ENCODE assay signal across 13 cellular contexts in genomic region chr7:47473499-47474210, GRCh38.
DNase-seq lines count a peak whose midpoint lies in the region; ATAC-seq and TF ChIP-seq lines count a peak whose summit lies in the region.
"Had no signal": no experiment of that assay in that cellular context is flagged by ENCODE, and none has a peak within 500 bp of the region (broad histone marks: within the 10 kb centered on the region; RNA-seq: fewer than 3 reads in every experiment).

No MANE protein-coding gene starts in this region.

- H3K27ac ChIP-seq in left ventricle myocardium inferior (replicated peaks) (peak overlapping the region; percentile 94), skeletal muscle tissue (ENCODE audit: low read depth, low read length) (peak overlapping the region; percentile 87), uterus (peak overlapping the region in 1 of 2 donors; percentile 75)

- H3K4me3 ChIP-seq in left ventricle myocardium inferior (no peak overlapping the region), skeletal muscle tissue (ENCODE audit: low read length in 3 of 3) (no peak overlapping the region), uterus (no peak overlapping the region)

- H3K9me3 ChIP-seq in left ventricle myocardium inferior (replicated peaks): no peaks in the 10 kb centered on the region
- no peaks in the 10 kb centered on the region for H3K9me3 ChIP-seq in skeletal muscle tissue (ENCODE audit: control insufficient read depth in 3 of 3, low read length in 3 of 3)
- H3K9me3 ChIP-seq in uterus: no peaks in the 10 kb centered on the region

- peaks cover 43% of the 10 kb centered on the region for H3K4me1 ChIP-seq in left ventricle myocardium inferior
- H3K4me1 ChIP-seq in skeletal muscle tissue (ENCODE audit: control insufficient read depth in 3 of 3, insufficient read depth in 3 of 3, low read length in 3 of 3): peaks cover 16 to 57% (median 51%) of the 10 kb centered on the region in 3 donors
- H3K4me1 ChIP-seq in uterus: peaks cover 0 to 3% of the 10 kb centered on the region in 2 donors

- no peaks in the 10 kb centered on the region for H3K36me3 ChIP-seq in left ventricle myocardium inferior
- H3K36me3 ChIP-seq in skeletal muscle tissue (ENCODE audit: control insufficient read depth in 3 of 3, insufficient read depth in 3 of 3, low read length in 3 of 3): no peaks in the 10 kb centered on the region
- H3K36me3 ChIP-seq in uterus: no peaks in the 10 kb centered on the region

- DNase-seq in GM13976 (ENCODE audit: low spot score) (peak; percentile 57), NCI-H69 (lab: John Stamatoyannopoulos, UW) (peak; percentile 21), left ventricle myocardium inferior (no peak), uterus (no peak), medulla oblongata (ENCODE audit: extremely low spot score) (no peak)
- DNase-seq in stimulated activated naive CD8-positive, alpha-beta T cell treated with anti-CD3 and anti-CD28 coated beads, Interleukin-15, Interleukin-2, amounts not matched to agents 100 U/mL and 50 U/mL, for 24 hours: no peak
- DNase-seq: foreskin melanocyte; NCI-H2081 treated with DMSO at 0.1 percent for 48 hours; nucleus accumbens; stimulated activated CD4-positive, alpha-beta T cell treated with anti-CD3 and anti-CD28 coated beads, Interleukin-2, amount 100 ng/mL, for 24 hours; stimulated activated naive CD4-positive, alpha-beta T cell had no signal

- H3K9ac ChIP-seq in skeletal muscle tissue (ENCODE audit: low read depth in 1 of 3, low read length in 3 of 3): no peak overlapping the region

- no peaks in the 10 kb centered on the region for H3K27me3 ChIP-seq in left ventricle myocardium inferior (ENCODE audit: low read depth)
- no peaks in the 10 kb centered on the region for H3K27me3 ChIP-seq in skeletal muscle tissue (ENCODE audit: control insufficient read depth in 3 of 3, insufficient read depth in 3 of 3, low read length in 3 of 3)
- H3K27me3 ChIP-seq in uterus: no peaks in the 10 kb centered on the region

- in situ Hi-C loops in GM13976 (cut with MboI; ENCODE audit: low sequenced_read_pairs, unreplicated experiment): no loop called here

- no peak for ATAC-seq in GM18907 (IDR thresholded peaks at IDR 0.05; ENCODE audit: unreplicated experiment)
- ATAC-seq in stimulated activated naive CD8-positive, alpha-beta T cell treated with anti-CD3 and anti-CD28 coated beads, Interleukin-15, Interleukin-2, amounts not matched to agents 100 U/mL and 50 U/mL, for 24 hours: no peak

- intact Hi-C loops in left ventricle myocardium inferior (cut with micrococcal nuclease) (no loop called here), uterus (cut with DNase I; ENCODE audit: low total_unique reads) (no loop called here)

- TF ChIP-seq POLR2A in uterus (IDR thresholded peaks at IDR 0.05): no peak

- TF ChIP-seq CTCF in GM13976 (IDR thresholded peaks at IDR 0.05; ENCODE audit: borderline replicate concordance, control extremely low read depth, extremely low read depth, insufficient read depth, missing control alignments): no peak
- TF ChIP-seq CTCF in left ventricle myocardium inferior (IDR thresholded peaks at IDR 0.05; ENCODE audit: borderline replicate concordance): no peak
- TF ChIP-seq CTCF in uterus (IDR thresholded peaks at IDR 0.05): no peak

Comparison
In these comparisons a context has a peak if more than half of its experiments do, and no peak if none do; other contexts are left out.
1. DNase-seq: peak in GM13976 (single experiment) and NCI-H69 (single experiment); none in left ventricle myocardium inferior (single experiment), uterus (0 of 2), medulla oblongata (single experiment) and stimulated activated naive CD8-positive, alpha-beta T cell treated with anti-CD3 and anti-CD28 coated beads, Interleukin-15, Interleukin-2, amounts not matched to agents 100 U/mL and 50 U/mL, for 24 hours (single experiment).